In the genomic region with DNA sequence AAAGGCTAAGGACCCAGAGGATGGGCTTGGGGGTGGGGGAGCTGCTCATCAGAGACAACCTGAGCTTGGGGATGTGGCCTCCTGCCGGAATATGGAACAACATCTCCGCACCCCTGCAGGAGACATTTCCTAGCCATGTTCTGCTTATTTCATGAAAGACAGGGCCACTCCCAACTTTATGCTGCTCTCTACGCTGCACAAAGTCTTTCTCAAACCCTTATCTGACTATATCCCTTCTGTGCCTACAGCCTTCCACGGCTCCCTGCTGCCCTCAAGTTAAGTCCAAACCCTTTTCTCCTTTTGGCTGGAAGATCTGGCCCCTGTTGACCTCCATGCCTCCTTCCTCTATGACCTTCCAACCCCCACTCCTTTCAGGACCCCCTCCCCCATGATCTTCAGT, we compare ENCODE assay signal across 23 cellular contexts.
DNase-seq lines count a peak whose midpoint lies in the region; TF ChIP-seq lines count a peak whose summit lies in the region.
"Had no signal": no experiment of that assay in that cellular context is flagged by ENCODE, and none has a peak within 500 bp of the region (broad histone marks: within the 10 kb centered on the region; RNA-seq: fewer than 3 reads in every experiment).

No MANE protein-coding gene starts in this region.

- H3K27me3 ChIP-seq in SJSA1 (replicated peaks) (no peaks in the 10 kb centered on the region), cardiac muscle cell (no peaks in the 10 kb centered on the region), uterus (no peaks in the 10 kb centered on the region), testis (no peaks in the 10 kb centered on the region)
- H3K27me3 ChIP-seq: esophagus muscularis mucosa had no signal

- peaks cover 3% of the 10 kb centered on the region for H3K9me3 Mint-ChIP-seq in nephron
- H3K9me3 Mint-ChIP-seq: stimulated activated naive CD8-positive, alpha-beta T cell treated with anti-CD3 and anti-CD28 coated beads, Interleukin-15, Interleukin-2, amounts not matched to agents 100 ng/mL and 50 ng/mL, for 24 hours; T-helper 2 cell treated with Interferon-gamma antibody and Interleukin-4, amounts not matched to agents 5 μg/mL and 100 μg/mL, for 36 hours had no signal

- H3K36me3 ChIP-seq in SJSA1, result no peaks in the 10 kb centered on the region
- no peaks in the 10 kb centered on the region for H3K36me3 ChIP-seq in cardiac muscle cell
- no peaks in the 10 kb centered on the region for H3K36me3 ChIP-seq in uterus
- no peaks in the 10 kb centered on the region for H3K36me3 ChIP-seq in testis (ENCODE audit: low read depth, missing control alignments)
- H3K36me3 ChIP-seq: esophagus muscularis mucosa, transverse colon had no signal

- TF ChIP-seq POLR2A in uterus (IDR thresholded peaks at IDR 0.05) (no peak), testis (IDR thresholded peaks at IDR 0.05) (no peak)

- no peaks in the 10 kb centered on the region for H3K36me3 Mint-ChIP-seq in nephron (ENCODE audit: low read depth)

- H3K9me3 ChIP-seq in SJSA1 (replicated peaks) (no peaks in the 10 kb centered on the region), cardiac muscle cell (ENCODE audit: low read depth) (no peaks in the 10 kb centered on the region), uterus (no peaks in the 10 kb centered on the region), testis (no peaks in the 10 kb centered on the region)
- H3K9me3 ChIP-seq: esophagus muscularis mucosa, transverse colon had no signal

- TF ChIP-seq CTCF in cardiac muscle cell (IDR thresholded peaks at IDR 0.05; ENCODE audit: low read depth, low read length) (no peak), nephron (IDR thresholded peaks at IDR 0.05; ENCODE audit: unreplicated experiment in 3 of 3) (no peak), uterus (IDR thresholded peaks at IDR 0.05) (no peak), testis (IDR thresholded peaks at IDR 0.05) (no peak)

- intact Hi-C loops in uterus (cut with DNase I; ENCODE audit: low total_unique reads), result no loop called here
- intact Hi-C loops in testis (cut with DNase I; ENCODE audit: low total_unique reads), result no loop called here

- H3K27me3 Mint-ChIP-seq in nephron (ENCODE audit: low read depth), result peaks cover 4% of the 10 kb centered on the region
- H3K27me3 Mint-ChIP-seq: stimulated activated naive CD8-positive, alpha-beta T cell treated with anti-CD3 and anti-CD28 coated beads, Interleukin-15, Interleukin-2, amounts not matched to agents 100 ng/mL and 50 ng/mL, for 24 hours had no signal

- H3K4me3 ChIP-seq in SJSA1, result no peak overlapping the region
- no peak overlapping the region for H3K4me3 ChIP-seq in cardiac muscle cell
- no peak overlapping the region for H3K4me3 ChIP-seq in uterus
- H3K4me3 ChIP-seq in testis, result no peak overlapping the region
- H3K4me3 ChIP-seq: esophagus muscularis mucosa, K562, transverse colon had no signal

- peak overlapping the region in 2 of 3 experiments; percentile 6 to 38 for H3K4me3 Mint-ChIP-seq in nephron
- H3K4me3 Mint-ChIP-seq: stimulated activated naive CD8-positive, alpha-beta T cell treated with anti-CD3 and anti-CD28 coated beads, Interleukin-15, Interleukin-2, amounts not matched to agents 100 ng/mL and 50 ng/mL, for 24 hours; T-helper 2 cell treated with Interferon-gamma antibody and Interleukin-4, amounts not matched to agents 5 μg/mL and 100 μg/mL, for 36 hours had no signal

- 44 to 65% methylated on average over 4 of the region's 4 CpGs for WGBS in testis, 2 donors

- DNase-seq in SJSA1 (ENCODE audit: low read depth in 1 of 2, low spot score in 2 of 2), result no peak
- no peak for DNase-seq in cardiac muscle cell (ENCODE audit: low read depth in 1 of 2, low spot score in 1 of 2)
- no peak for DNase-seq in uterus
- DNase-seq in testis, result no peak
- no peak for DNase-seq in activated naive CD4-positive, alpha-beta T cell (lab: John Stamatoyannopoulos, UW)
- no peak for DNase-seq in globus pallidus (ENCODE audit: low spot score)
- DNase-seq: activated CD4-positive, alpha-beta T cell treated with anti-CD3 and anti-CD28 coated beads, Interleukin-2, amount 50 U/mL, for 4 hours; activated gamma-delta T cell treated with Interleukin-2 at 50 U/mL for 16 hours; activated T-cell treated with anti-CD3 and anti-CD28 coated beads for 4 hours; AML-193; central memory CD4-positive, alpha-beta T cell; DND-41; effector CD8-positive, alpha-beta T cell; H7; NCI-H187; stimulated activated CD4-positive, alpha-beta T cell treated with anti-CD3 and anti-CD28 coated beads, Interleukin-1b, Interleukin-23, amount 100 ng/mL, for 48 hours; transverse colon had no signal

- peaks cover 24% of the 10 kb centered on the region for H3K4me1 ChIP-seq in SJSA1 (replicated peaks)
- H3K4me1 ChIP-seq in cardiac muscle cell (ENCODE audit: low read depth), result peaks cover 9% of the 10 kb centered on the region
- peaks cover 0 to 3% of the 10 kb centered on the region in 2 donors for H3K4me1 ChIP-seq in uterus
- H3K4me1 ChIP-seq in testis, result peaks cover 32% of the 10 kb centered on the region
- H3K4me1 ChIP-seq: parathyroid adenoma, transverse colon had no signal

- peak overlapping the region; percentile 68 to 97 (median 78) for H3K27ac Mint-ChIP-seq in nephron
- H3K27ac Mint-ChIP-seq: stimulated activated naive CD8-positive, alpha-beta T cell treated with anti-CD3 and anti-CD28 coated beads, Interleukin-15, Interleukin-2, amounts not matched to agents 100 ng/mL and 50 ng/mL, for 24 hours; T-helper 2 cell treated with Interferon-gamma antibody and Interleukin-4, amounts not matched to agents 5 μg/mL and 100 μg/mL, for 36 hours had no signal

- peak overlapping the region; percentile 70 for H3K27ac ChIP-seq in SJSA1
- H3K27ac ChIP-seq in cardiac muscle cell, result peak overlapping the region; percentile 49
- H3K27ac ChIP-seq in uterus, result peak overlapping the region; percentile 22 to 47
- H3K27ac ChIP-seq in testis, result no peak overlapping the region
- H3K27ac ChIP-seq: esophagus muscularis mucosa, parathyroid adenoma, transverse colon had no signal

- H3K4me1 Mint-ChIP-seq in nephron, result peaks cover 74% of the 10 kb centered on the region

Comparison
In these comparisons a context has a peak if more than half of its experiments do, and no peak if none do; other contexts are left out.
1. H3K27ac ChIP-seq: peak in SJSA1 (single experiment), cardiac muscle cell (single experiment) and uterus (2 of 2); none in testis (0 of 2).